ENCODE assay signal across 17 cellular contexts in genomic region chr16:30521873-30522641, GRCh38. TPM values are rescaled to one million over a fixed set of nuclear protein-coding genes. Genes with fewer than 3 reads are reported as not detected.
DNase-seq lines count a peak whose midpoint lies in the region; ATAC-seq and TF ChIP-seq lines count a peak whose summit lies in the region.
"Had no signal": no experiment of that assay in that cellular context is flagged by ENCODE, and none has a peak within 500 bp of the region (broad histone marks: within the 10 kb centered on the region; RNA-seq: fewer than 3 reads in every experiment).

No MANE protein-coding gene starts in this region.

- DNase-seq in Caki2 (ENCODE audit: low read depth): peak; percentile 98
- no peak for DNase-seq in RWPE1 (ENCODE audit: low spot score)
- no peak for DNase-seq in nephron progenitor cell
- DNase-seq in OCI-LY7 (ENCODE audit: low spot score): no peak
- no peak for DNase-seq in activated CD8-positive, alpha-beta memory T cell treated with anti-CD3 and anti-CD28 coated beads, Interleukin-2, amount 50 U/mL, for 4 hours
- no peak for DNase-seq in NAMALWA (ENCODE audit: low spot score)
- DNase-seq: CD4-positive, alpha-beta memory T cell; heart right ventricle; mesendoderm; NCI-H524; SHP77 had no signal

- no peaks in the 10 kb centered on the region for H3K9me2 ChIP-seq in OCI-LY7 (ENCODE audit: insufficient read depth, low read length)

- no peak overlapping the region for H3K9ac ChIP-seq in duodenal mucosa (ENCODE audit: low read depth in 1 of 2, low read length in 2 of 2)

- no peak for TF ChIP-seq CTCF in RWPE1 (conservative IDR thresholded peaks at IDR 0.05; ENCODE audit: low read depth)
- TF ChIP-seq CTCF in nephron progenitor cell (IDR thresholded peaks at IDR 0.05): no peak
- TF ChIP-seq CTCF in OCI-LY7 (conservative IDR thresholded peaks at IDR 0.05; ENCODE audit: low read length): no peak

- no peaks in the 10 kb centered on the region for H4K20me1 ChIP-seq in OCI-LY7 (ENCODE audit: insufficient read depth, low read length)

- no peaks in the 10 kb centered on the region for H3K27me3 ChIP-seq in duodenal mucosa (ENCODE audit: control insufficient read depth in 1 of 2, insufficient read depth in 2 of 2, low read length in 2 of 2)
- H3K27me3 ChIP-seq: breast epithelium, heart right ventricle, suprapubic skin had no signal

- CTCF ChIA-PET in RWPE1 (lab: Yijun Ruan, JAX) (interaction anchor here (0.7 kb wide), 1 partner anchor 92 kb away, joined by 3 read pairs; the partner anchor contains the start of gene DCTPP1), OCI-LY7 (lab: Charles Lee; ENCODE audit: unreplicated experiment) (no interaction called here)

- H2AFZ ChIP-seq in OCI-LY7 (ENCODE audit: low read length): no peak overlapping the region

- no peak overlapping the region for H3K4me2 ChIP-seq in OCI-LY7 (ENCODE audit: low read length)

- H3K4me3 ChIP-seq in duodenal mucosa (ENCODE audit: low read depth in 1 of 2, low read length in 2 of 2) (no peak overlapping the region), OCI-LY7 (ENCODE audit: low read depth, low read length, poor library complexity, severe bottlenecking) (no peak overlapping the region)
- H3K4me3 ChIP-seq: breast epithelium, heart right ventricle, suprapubic skin had no signal

- peaks cover 15% of the 10 kb centered on the region for H3K4me1 Mint-ChIP-seq in nephron progenitor cell

- intact Hi-C loops in OCI-LY7 (cut with micrococcal nuclease; ENCODE audit: unreplicated experiment): no loop called here

- H3K4me1 ChIP-seq in duodenal mucosa (ENCODE audit: control insufficient read depth in 1 of 2, insufficient read depth in 2 of 2, low read length in 2 of 2) (peaks cover 21 to 29% of the 10 kb centered on the region in 2 donors), OCI-LY7 (ENCODE audit: insufficient read depth, low read length, poor library complexity, severe bottlenecking) (peaks cover 6% of the 10 kb centered on the region)

- ATAC-seq in HG02763 (IDR thresholded peaks at IDR 0.05; ENCODE audit: unreplicated experiment): no peak
- ATAC-seq: heart right ventricle, sciatic nerve had no signal

- H3K36me3 Mint-ChIP-seq in nephron progenitor cell (ENCODE audit: low read depth): peaks cover 5% of the 10 kb centered on the region

- H3K27ac ChIP-seq in RWPE1 (peak overlapping the region; percentile 97; the same call in 1 of the 2 replicates), duodenal mucosa (ENCODE audit: low read depth, low read length) (peak overlapping the region; percentile 41), OCI-LY7 (ENCODE audit: low read depth, low read length, poor library complexity, severe bottlenecking) (no peak overlapping the region)
- H3K27ac ChIP-seq: breast epithelium, heart right ventricle, suprapubic skin, VCaP had no signal

- peak overlapping the region; percentile 3 for H3K27ac Mint-ChIP-seq in nephron progenitor cell

- H3K4me3 Mint-ChIP-seq in nephron progenitor cell: no peak overlapping the region
- H3K4me3 Mint-ChIP-seq: CD4-positive, alpha-beta memory T cell had no signal

- no peaks in the 10 kb centered on the region for H3K79me2 ChIP-seq in OCI-LY7 (ENCODE audit: insufficient read depth, low read depth, low read length)

- H3K36me3 ChIP-seq in duodenal mucosa (ENCODE audit: control insufficient read depth in 1 of 2, insufficient read depth in 2 of 2, low read length in 2 of 2): peaks cover 0 to 11% of the 10 kb centered on the region in 2 donors
- H3K36me3 ChIP-seq in OCI-LY7 (ENCODE audit: insufficient read depth, low read length): peaks cover 52% of the 10 kb centered on the region

- no TSS peak for BruUV-seq in OCI-LY7 (replicated peaks; lab: Mats Ljungman, UMichigan)

- peaks cover 13% of the 10 kb centered on the region for H3K27me3 Mint-ChIP-seq in nephron progenitor cell (ENCODE audit: low read depth, poor library complexity)
- H3K27me3 Mint-ChIP-seq: CD4-positive, alpha-beta memory T cell had no signal

- no peaks in the 10 kb centered on the region for H3K9me3 ChIP-seq in duodenal mucosa (ENCODE audit: control insufficient read depth in 1 of 2, low read length in 2 of 2)
- H3K9me3 ChIP-seq in OCI-LY7 (ENCODE audit: low read length): no peaks in the 10 kb centered on the region
- H3K9me3 ChIP-seq: breast epithelium, heart right ventricle, suprapubic skin had no signal

- in situ Hi-C loops in Caki2 (cut with HindIII; ENCODE audit: low pct_unique_long_range_greater_than_20kb, low sequenced_read_pairs): no loop called here

- POLR2A ChIA-PET in RWPE1 (lab: Yijun Ruan, JAX; ENCODE audit: low non-redundant PET): no interaction called here
- POLR2A ChIA-PET in OCI-LY7 (lab: Charles Lee): interaction anchor here (0.5 to 0.6 kb wide), 2 partner anchors 34 to 105 kb away, joined by 4 read pairs; no protein-coding TSS in a partner anchor

- H3K9me3 Mint-ChIP-seq in nephron progenitor cell: no peaks in the 10 kb centered on the region

RNA-seq across cellular contexts. Expression of gene ZNF768, which starts 4.3 kb away (rescaled TPM):
- 97.6 and 99.4 TPM in 2 replicates for total RNA-seq in Caki2 (2014; rRNA removed; shearing (Covaris generic); ENCODE audit: low replicate concordance)
- total RNA-seq in OCI-LY7 (2014; rRNA removed; shearing (Covaris generic)): 43.4 and 63.7 TPM in 2 replicates
- 38.3 and 42.9 TPM in 2 replicates for total RNA-seq in OCI-LY7 (2022)

RNA-seq across cellular contexts. Expression of gene ZNF747, which starts 12.6 kb away (rescaled TPM):
- 29.1 and 46.8 TPM in 2 replicates for total RNA-seq in Caki2 (2014; rRNA removed; shearing (Covaris generic); ENCODE audit: low replicate concordance)
- 15.7 and 22.2 TPM in 2 replicates for total RNA-seq in OCI-LY7 (2014; rRNA removed; shearing (Covaris generic))
- 17.2 and 20.8 TPM in 2 replicates for total RNA-seq in OCI-LY7 (2022)

RNA-seq across cellular contexts. Expression of gene ZNF764, which starts 36.1 kb away (rescaled TPM):
- total RNA-seq in Caki2 (2014; rRNA removed; shearing (Covaris generic); ENCODE audit: low replicate concordance): 9.0 and 9.1 TPM in 2 replicates
- 10.5 and 14.6 TPM in 2 replicates for total RNA-seq in OCI-LY7 (2014; rRNA removed; shearing (Covaris generic))
- 12.8 and 13.8 TPM in 2 replicates for total RNA-seq in OCI-LY7 (2022)

RNA-seq across cellular contexts. Expression of gene ZNF688, which starts 49.5 kb away (rescaled TPM):
- total RNA-seq in Caki2 (2014; rRNA removed; shearing (Covaris generic); ENCODE audit: low replicate concordance): 30.5 and 31.2 TPM in 2 replicates
- total RNA-seq in OCI-LY7 (2014; rRNA removed; shearing (Covaris generic)): 17.5 and 19.8 TPM in 2 replicates
- 15.0 and 15.3 TPM in 2 replicates for total RNA-seq in OCI-LY7 (2022)

RNA-seq across cellular contexts. Expression of gene ITGAL, which starts 49.5 kb away (rescaled TPM):
- not detected in 2 replicates for total RNA-seq in Caki2 (2014; rRNA removed; shearing (Covaris generic); ENCODE audit: low replicate concordance)
- total RNA-seq in OCI-LY7 (2014; rRNA removed; shearing (Covaris generic)): 30.7 and 40.2 TPM in 2 replicates
- total RNA-seq in OCI-LY7 (2022): 125 and 140 TPM in 2 replicates
